32 cellular contexts compared by ENCODE assay signal in the genomic region with DNA sequence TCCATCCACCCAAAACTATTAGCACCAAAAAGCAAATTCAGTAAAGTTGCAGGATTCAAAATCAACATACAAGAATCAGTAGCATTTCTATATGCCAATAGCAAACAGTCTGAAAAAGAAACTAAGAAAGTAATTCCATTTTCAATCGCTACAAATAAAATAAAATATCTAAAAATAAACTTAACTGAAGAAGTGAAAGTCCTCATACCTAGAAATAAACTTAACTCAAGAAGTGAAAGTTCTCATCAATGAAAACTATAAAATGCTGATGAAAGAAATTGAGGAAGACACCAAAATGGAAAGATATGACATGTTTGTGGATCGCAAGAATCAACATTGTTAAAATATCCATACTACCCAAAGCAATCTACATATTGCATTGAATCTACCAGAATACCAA.
"Had no signal": no experiment of that assay in that cellular context is flagged by ENCODE, and none has a peak within 500 bp of the region (broad histone marks: within the 10 kb centered on the region; RNA-seq: fewer than 3 reads in every experiment).

No MANE protein-coding gene starts in this region.

- H3K27me3 ChIP-seq: adrenal gland, body of pancreas, esophagus muscularis mucosa, gastroesophageal sphincter, heart right ventricle had no signal

- H3K4me3 ChIP-seq: adrenal gland, body of pancreas, esophagus muscularis mucosa, gastroesophageal sphincter, heart right ventricle had no signal

- H3K4me3 Mint-ChIP-seq: activated CD4-positive, alpha-beta T cell treated with anti-CD3 and anti-CD28 coated beads, Interleukin-2, amount 10 ng/mL, durations not matched to agents 7 days and 5 days; activated CD8-positive, alpha-beta memory T cell treated with anti-CD3 and anti-CD28 coated beads, Interleukin-2, amount 10 ng/mL, durations not matched to agents 7 days and 5 days; activated CD8-positive, alpha-beta T cell treated with anti-CD3 and anti-CD28 coated beads, Interleukin-2, amount 10 ng/mL, durations not matched to agents 7 days and 5 days; activated naive CD4-positive, alpha-beta T cell treated with anti-CD3 and anti-CD28 coated beads for 36 hours; activated naive CD4-positive, alpha-beta T cell treated with anti-CD3 and anti-CD28 coated beads, Interleukin-2, amount 50 U/mL, for 24 hours; activated naive CD8-positive, alpha-beta T cell treated with anti-CD3 and anti-CD28 coated beads for 36 hours; activated naive CD8-positive, alpha-beta T cell treated with anti-CD3 and anti-CD28 coated beads, Interleukin-2, amount 50 U/mL, for 24 hours; activated T-helper 1 cell treated with anti-CD3 and anti-CD28 coated beads, Interleukin-12 subunit alpha, Interleukin-12 subunit beta, Interleukin-2, Interleukin-4 antibody, amounts not matched to agents 30 ng/mL and 10 ng/mL and 1 ng/mL, durations not matched to agents 14 hours and 24 hours and 36 hours; effector memory CD8-positive, alpha-beta T cell had no signal

- H3K9me3 ChIP-seq: adrenal gland had no signal

- H3K4me1 Mint-ChIP-seq: activated CD4-positive, alpha-beta T cell treated with anti-CD3 and anti-CD28 coated beads, Interleukin-2, amount 10 ng/mL, durations not matched to agents 7 days and 5 days; activated CD8-positive, alpha-beta memory T cell treated with anti-CD3 and anti-CD28 coated beads, Interleukin-2, amount 10 ng/mL, durations not matched to agents 7 days and 5 days; activated naive CD4-positive, alpha-beta T cell treated with anti-CD3 and anti-CD28 coated beads, Interleukin-2, amount 50 U/mL, for 24 hours; activated naive CD8-positive, alpha-beta T cell treated with anti-CD3 and anti-CD28 coated beads for 36 hours had no signal

- ATAC-seq: activated CD8-positive, alpha-beta memory T cell treated with anti-CD3 and anti-CD28 coated beads, Interleukin-2, amount 10 ng/mL, durations not matched to agents 7 days and 5 days; activated CD8-positive, alpha-beta T cell treated with anti-CD3 and anti-CD28 coated beads, Interleukin-2, amount 10 ng/mL, durations not matched to agents 7 days and 5 days; activated naive CD8-positive, alpha-beta T cell treated with anti-CD3 and anti-CD28 coated beads, Interleukin-2, amount 50 U/mL, for 24 hours; body of pancreas; effector memory CD8-positive, alpha-beta T cell; foreskin keratinocyte; gastroesophageal sphincter; heart right ventricle had no signal

- H3K27ac ChIP-seq: adrenal gland, body of pancreas, esophagus muscularis mucosa, foreskin keratinocyte, gastroesophageal sphincter, heart right ventricle had no signal

- H3K36me3 ChIP-seq: adrenal gland, esophagus muscularis mucosa, gastroesophageal sphincter, heart right ventricle had no signal

- DNase-seq: activated CD4-positive, alpha-beta T cell treated with anti-CD3 and anti-CD28 coated beads for 1 hour; activated CD4-positive, alpha-beta T cell treated with anti-CD3 and anti-CD28 coated beads for 4 hours; activated CD4-positive, alpha-beta T cell treated with anti-CD3 and anti-CD28 coated beads, Interleukin-2, amount 10 ng/mL, durations not matched to agents 7 days and 5 days; activated CD4-positive, alpha-beta T cell treated with anti-CD3 and anti-CD28 coated beads, Interleukin-2, amount 50 U/mL, for 4 hours; activated CD8-positive, alpha-beta memory T cell treated with anti-CD3 and anti-CD28 coated beads, Interleukin-2, amount 10 ng/mL, durations not matched to agents 7 days and 5 days; activated CD8-positive, alpha-beta memory T cell treated with anti-CD3 and anti-CD28 coated beads, Interleukin-2, amount 50 U/mL, for 4 hours; activated CD8-positive, alpha-beta T cell treated with anti-CD3 and anti-CD28 coated beads, Interleukin-2, amount 10 ng/mL, durations not matched to agents 7 days and 5 days; activated effector memory CD4-positive, alpha-beta T cell treated with anti-CD3 and anti-CD28 coated beads, Interleukin-2, amount 50 U/mL, for 16 hours; activated naive CD4-positive, alpha-beta T cell treated with anti-CD3 and anti-CD28 coated beads for 36 hours; activated naive CD8-positive, alpha-beta T cell treated with anti-CD3 and anti-CD28 coated beads for 36 hours; activated naive CD8-positive, alpha-beta T cell treated with anti-CD3 and anti-CD28 coated beads, Interleukin-2, amount 50 U/mL, for 24 hours; activated T-cell treated with anti-CD3 and anti-CD28 coated beads, Interleukin-2, amount 50 U/mL, for 1 hour; activated T-cell treated with anti-CD3 and anti-CD28 coated beads, Interleukin-2, amount 50 U/mL, for 48 hours; adrenal gland; amygdala; aorta; body of pancreas; caudate nucleus; cortex of kidney; dermis blood vessel endothelial cell; effector CD4-positive, alpha-beta T cell; effector memory CD8-positive, alpha-beta T cell; erythroblast; foreskin keratinocyte; heart right ventricle; T-helper 2 cell had no signal

- H3K36me3 Mint-ChIP-seq: activated CD8-positive, alpha-beta memory T cell treated with anti-CD3 and anti-CD28 coated beads, Interleukin-2, amount 10 ng/mL, durations not matched to agents 7 days and 5 days; activated naive CD4-positive, alpha-beta T cell treated with anti-CD3 and anti-CD28 coated beads, Interleukin-2, amount 50 U/mL, for 24 hours had no signal

- H3K27me3 Mint-ChIP-seq: activated naive CD8-positive, alpha-beta T cell treated with anti-CD3 and anti-CD28 coated beads for 36 hours had no signal

- H3K4me1 ChIP-seq: adrenal gland, body of pancreas, esophagus muscularis mucosa, foreskin keratinocyte, gastroesophageal sphincter, heart right ventricle had no signal

- FAIRE-seq: colon had no signal

- H3K27ac Mint-ChIP-seq: activated CD4-positive, alpha-beta T cell treated with anti-CD3 and anti-CD28 coated beads, Interleukin-2, amount 10 ng/mL, durations not matched to agents 7 days and 5 days; activated CD8-positive, alpha-beta memory T cell treated with anti-CD3 and anti-CD28 coated beads, Interleukin-2, amount 10 ng/mL, durations not matched to agents 7 days and 5 days; activated CD8-positive, alpha-beta T cell treated with anti-CD3 and anti-CD28 coated beads, Interleukin-2, amount 10 ng/mL, durations not matched to agents 7 days and 5 days; activated naive CD4-positive, alpha-beta T cell treated with anti-CD3 and anti-CD28 coated beads for 36 hours; activated naive CD4-positive, alpha-beta T cell treated with anti-CD3 and anti-CD28 coated beads, Interleukin-2, amount 50 U/mL, for 24 hours; activated naive CD8-positive, alpha-beta T cell treated with anti-CD3 and anti-CD28 coated beads for 36 hours; activated naive CD8-positive, alpha-beta T cell treated with anti-CD3 and anti-CD28 coated beads, Interleukin-2, amount 50 U/mL, for 24 hours; activated T-helper 1 cell treated with anti-CD3 and anti-CD28 coated beads, Interleukin-12 subunit alpha, Interleukin-12 subunit beta, Interleukin-2, Interleukin-4 antibody, amounts not matched to agents 30 ng/mL and 10 ng/mL and 1 ng/mL, durations not matched to agents 14 hours and 24 hours and 36 hours; activated T-helper 2 cell treated with anti-CD3 and anti-CD28 coated beads, Interferon-gamma antibody, Interleukin-2, Interleukin-4, amounts not matched to agents 10 μg/mL and 5 μg/mL and 100 μg/mL, durations not matched to agents 14 hours and 24 hours and 36 hours; effector memory CD8-positive, alpha-beta T cell had no signal
